Comparison of ENCODE assay signal across 12 cellular contexts in genomic region chr22:46649176-46650077, GRCh38. TPM values are rescaled to one million over a fixed set of nuclear protein-coding genes. Genes with fewer than 3 reads are reported as not detected.
DNase-seq lines count a peak whose midpoint lies in the region; ATAC-seq, FAIRE-seq and TF ChIP-seq lines count a peak whose summit lies in the region.
"Had no signal": no experiment of that assay in that cellular context is flagged by ENCODE, and none has a peak within 500 bp of the region (broad histone marks: within the 10 kb centered on the region; RNA-seq: fewer than 3 reads in every experiment).

No MANE protein-coding gene starts in this region.

- no peaks in the 10 kb centered on the region for H3K27me3 ChIP-seq in mucosa of rectum (ENCODE audit: control insufficient read depth in 2 of 2, insufficient read depth in 2 of 2, low read length in 2 of 2)

- H3K36me3 Mint-ChIP-seq in activated naive CD8-positive, alpha-beta T cell treated with anti-CD3 and anti-CD28 coated beads for 36 hours: no peaks in the 10 kb centered on the region

- no peak for ATAC-seq in left colon

- H3K4me3 ChIP-seq in mucosa of rectum (ENCODE audit: low read length in 2 of 2): no peak overlapping the region

- peaks cover 6% of the 10 kb centered on the region in 2 donors for H3K36me3 ChIP-seq in mucosa of rectum (ENCODE audit: control insufficient read depth in 2 of 2, insufficient read depth in 2 of 2, low read length in 2 of 2)

- DNase-seq in AG20443 (ENCODE audit: low spot score): peak; percentile 48
- DNase-seq in NCI-H2029 treated with DMSO at 0.1 percent for 48 hours (lab: John Stamatoyannopoulos, UW): peak; percentile 69
- peak; percentile 24 for DNase-seq in cerebellum (ENCODE audit: low spot score)
- DNase-seq in activated naive CD8-positive, alpha-beta T cell treated with anti-CD3 and anti-CD28 coated beads for 36 hours: no peak
- DNase-seq in ureter (ENCODE audit: low spot score): no peak
- DNase-seq in left colon: no peak
- DNase-seq in GM12891 (ENCODE audit: insufficient read length, low spot score): no peak
- DNase-seq: EL; stimulated activated CD4-positive, alpha-beta T cell treated with anti-CD3 and anti-CD28 coated beads, Interleukin-2, amount 100 ng/mL, for 48 hours had no signal

- H3K27me3 Mint-ChIP-seq in activated naive CD8-positive, alpha-beta T cell treated with anti-CD3 and anti-CD28 coated beads for 36 hours: no peaks in the 10 kb centered on the region

- intact Hi-C loops in left colon (cut with DNase I, micrococcal nuclease): no loop called here

- H3K9me3 Mint-ChIP-seq in activated naive CD8-positive, alpha-beta T cell treated with anti-CD3 and anti-CD28 coated beads for 36 hours: no peaks in the 10 kb centered on the region
- H3K9me3 Mint-ChIP-seq: T-helper 1 cell treated with Interleukin-12 subunit alpha and Interleukin-12 subunit beta and Interleukin-4 antibody, amounts not matched to agents 30 μg/mL and 1 μg/mL, for 36 hours had no signal

- no peak overlapping the region for H3K9ac ChIP-seq in mucosa of rectum (ENCODE audit: low read depth in 1 of 2, low read length in 2 of 2)

- no peak overlapping the region for H3K27ac Mint-ChIP-seq in activated naive CD8-positive, alpha-beta T cell treated with anti-CD3 and anti-CD28 coated beads for 36 hours
- H3K27ac Mint-ChIP-seq: T-helper 1 cell treated with Interleukin-12 subunit alpha and Interleukin-12 subunit beta and Interleukin-4 antibody, amounts not matched to agents 30 μg/mL and 1 μg/mL, for 36 hours had no signal

- H3K27ac ChIP-seq in mucosa of rectum (ENCODE audit: low read depth in 2 of 2, low read length in 2 of 2): peak overlapping the region; percentile 47 to 56

- no peak for TF ChIP-seq POLR2A in GM12891 (IDR thresholded peaks at IDR 0.05; ENCODE audit: low read depth, low read length)

- H3K4me3 Mint-ChIP-seq in activated naive CD8-positive, alpha-beta T cell treated with anti-CD3 and anti-CD28 coated beads for 36 hours: no peak overlapping the region
- H3K4me3 Mint-ChIP-seq: T-helper 1 cell treated with Interleukin-12 subunit alpha and Interleukin-12 subunit beta and Interleukin-4 antibody, amounts not matched to agents 30 μg/mL and 1 μg/mL, for 36 hours had no signal

- no peaks in the 10 kb centered on the region for H3K9me3 ChIP-seq in mucosa of rectum (ENCODE audit: control insufficient read depth in 2 of 2, low read length in 2 of 2)

- no peak for FAIRE-seq in GM12891 (lab: Jason Lieb, UNC)
- FAIRE-seq: keratinocyte had no signal

- peaks cover 20% of the 10 kb centered on the region for H3K4me1 Mint-ChIP-seq in activated naive CD8-positive, alpha-beta T cell treated with anti-CD3 and anti-CD28 coated beads for 36 hours

- peaks cover 21 to 62% of the 10 kb centered on the region in 2 donors for H3K4me1 ChIP-seq in mucosa of rectum (ENCODE audit: control insufficient read depth in 2 of 2, insufficient read depth in 2 of 2, low read length in 2 of 2)

TF ChIP-seq in GM12891, 5 proteins besides CTCF, POLR2A, EP300 and RAD21:
- no peak for TF ChIP-seq POLR2AphosphoS5 (IDR thresholded peaks at IDR 0.05; ENCODE audit: low read depth, low read length)
- no peak for TF ChIP-seq PAX5 (IDR thresholded peaks at IDR 0.05; ENCODE audit: insufficient read depth, low read length, severe bottlenecking)
- no peak for TF ChIP-seq TAF1 (IDR thresholded peaks at IDR 0.05; ENCODE audit: low read depth, low read length)
- TF ChIP-seq POU2F2 (IDR thresholded peaks at IDR 0.05; ENCODE audit: low read depth, low read length): no peak
- no peak for TF ChIP-seq SPI1 (IDR thresholded peaks at IDR 0.05; ENCODE audit: low read depth, low read length)

RNA-seq across cellular contexts. Expression of gene GRAMD4, which starts 29.2 kb away (rescaled TPM):
- total RNA-seq in cerebellum (36.7 TPM), ureter (34.9 TPM), left colon (100 to 1,000 TPM; 178 to 213 TPM)
- 10 to 100 TPM; 20.7 to 20.9 TPM for total RNA-seq in activated naive CD8-positive, alpha-beta T cell treated with anti-CD3 and anti-CD28 coated beads for 36 hours
- polyA plus RNA-seq in GM12891 (2012; ENCODE audit: low read depth, missing spikeins): 8.7 TPM

Comparison
In these comparisons a context has a peak if more than half of its experiments do, and no peak if none do; other contexts are left out.
1. DNase-seq: peak in AG20443 (single experiment), NCI-H2029 treated with DMSO at 0.1 percent for 48 hours (single experiment) and cerebellum (single experiment); none in activated naive CD8-positive, alpha-beta T cell treated with anti-CD3 and anti-CD28 coated beads for 36 hours (single experiment), ureter (single experiment), left colon (0 of 2) and GM12891 (single experiment).